Comparison of ENCODE assay signal across 1 cellular context in the genomic region with DNA sequence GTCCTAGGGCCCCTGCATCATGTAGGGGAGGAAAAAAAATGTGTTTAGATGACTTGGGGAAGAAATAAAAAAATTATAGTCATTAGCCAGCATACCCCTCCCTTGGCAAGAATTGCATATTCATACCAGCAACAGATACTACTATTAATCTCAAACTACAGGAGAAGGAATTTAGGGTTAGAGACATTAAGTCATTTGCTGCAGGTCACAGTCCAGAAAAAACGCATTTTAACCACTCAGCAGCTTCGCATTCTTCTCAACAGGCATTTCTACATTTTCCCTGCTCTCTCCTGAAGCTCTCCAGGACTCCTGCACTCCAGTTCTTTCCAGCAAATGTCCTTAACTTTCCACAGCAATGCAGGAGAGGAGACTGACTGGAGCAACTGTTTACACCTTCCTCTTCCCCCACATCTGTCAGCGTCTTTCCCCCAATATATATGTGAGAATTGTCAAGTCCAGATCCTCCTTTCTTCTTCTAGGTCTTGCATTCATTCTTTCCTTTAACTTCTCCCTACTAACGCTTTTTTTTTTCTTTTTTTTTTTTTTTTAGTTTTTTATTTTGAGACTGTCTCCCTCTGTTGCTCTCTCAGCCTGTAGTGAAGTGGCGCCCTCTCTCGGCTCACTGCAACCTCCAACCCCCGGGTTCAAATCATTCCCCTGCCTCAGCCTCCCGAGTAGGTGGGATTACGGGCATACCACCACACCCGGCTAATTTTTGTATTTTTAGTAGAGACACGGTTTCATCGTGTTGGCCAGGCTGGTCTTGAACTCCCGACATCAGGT.
TF ChIP-seq lines count a peak whose summit lies in the region.

No MANE protein-coding gene starts in this region.

TF ChIP-seq in GM23338, 12 proteins besides CTCF, POLR2A, EP300 and RAD21:
- TF ChIP-seq ZNF331 (CRISPR knock-in tag; IDR thresholded peaks at IDR 0.05; ENCODE audit: low read depth): no peak
- TF ChIP-seq EZH2phosphoT487 (IDR thresholded peaks at IDR 0.05; ENCODE audit: unreplicated experiment): no peak
- no peak for TF ChIP-seq REST (IDR thresholded peaks at IDR 0.05; ENCODE audit: unreplicated experiment)
- no peak for TF ChIP-seq ETS1 (IDR thresholded peaks at IDR 0.05)
- TF ChIP-seq NANOG (IDR thresholded peaks at IDR 0.05; ENCODE audit: borderline replicate concordance): no peak
- TF ChIP-seq EZH2 (IDR thresholded peaks at IDR 0.05; ENCODE audit: low read depth, unreplicated experiment): no peak
- no peak for TF ChIP-seq JUNB (IDR thresholded peaks at IDR 0.05; ENCODE audit: unreplicated experiment)
- TF ChIP-seq POLR2AphosphoS5 (IDR thresholded peaks at IDR 0.05; ENCODE audit: low read depth): no peak
- no peak for TF ChIP-seq CREB1 (CRISPR knock-in tag; IDR thresholded peaks at IDR 0.05; ENCODE audit: low read depth)
- TF ChIP-seq, protein P1, sequence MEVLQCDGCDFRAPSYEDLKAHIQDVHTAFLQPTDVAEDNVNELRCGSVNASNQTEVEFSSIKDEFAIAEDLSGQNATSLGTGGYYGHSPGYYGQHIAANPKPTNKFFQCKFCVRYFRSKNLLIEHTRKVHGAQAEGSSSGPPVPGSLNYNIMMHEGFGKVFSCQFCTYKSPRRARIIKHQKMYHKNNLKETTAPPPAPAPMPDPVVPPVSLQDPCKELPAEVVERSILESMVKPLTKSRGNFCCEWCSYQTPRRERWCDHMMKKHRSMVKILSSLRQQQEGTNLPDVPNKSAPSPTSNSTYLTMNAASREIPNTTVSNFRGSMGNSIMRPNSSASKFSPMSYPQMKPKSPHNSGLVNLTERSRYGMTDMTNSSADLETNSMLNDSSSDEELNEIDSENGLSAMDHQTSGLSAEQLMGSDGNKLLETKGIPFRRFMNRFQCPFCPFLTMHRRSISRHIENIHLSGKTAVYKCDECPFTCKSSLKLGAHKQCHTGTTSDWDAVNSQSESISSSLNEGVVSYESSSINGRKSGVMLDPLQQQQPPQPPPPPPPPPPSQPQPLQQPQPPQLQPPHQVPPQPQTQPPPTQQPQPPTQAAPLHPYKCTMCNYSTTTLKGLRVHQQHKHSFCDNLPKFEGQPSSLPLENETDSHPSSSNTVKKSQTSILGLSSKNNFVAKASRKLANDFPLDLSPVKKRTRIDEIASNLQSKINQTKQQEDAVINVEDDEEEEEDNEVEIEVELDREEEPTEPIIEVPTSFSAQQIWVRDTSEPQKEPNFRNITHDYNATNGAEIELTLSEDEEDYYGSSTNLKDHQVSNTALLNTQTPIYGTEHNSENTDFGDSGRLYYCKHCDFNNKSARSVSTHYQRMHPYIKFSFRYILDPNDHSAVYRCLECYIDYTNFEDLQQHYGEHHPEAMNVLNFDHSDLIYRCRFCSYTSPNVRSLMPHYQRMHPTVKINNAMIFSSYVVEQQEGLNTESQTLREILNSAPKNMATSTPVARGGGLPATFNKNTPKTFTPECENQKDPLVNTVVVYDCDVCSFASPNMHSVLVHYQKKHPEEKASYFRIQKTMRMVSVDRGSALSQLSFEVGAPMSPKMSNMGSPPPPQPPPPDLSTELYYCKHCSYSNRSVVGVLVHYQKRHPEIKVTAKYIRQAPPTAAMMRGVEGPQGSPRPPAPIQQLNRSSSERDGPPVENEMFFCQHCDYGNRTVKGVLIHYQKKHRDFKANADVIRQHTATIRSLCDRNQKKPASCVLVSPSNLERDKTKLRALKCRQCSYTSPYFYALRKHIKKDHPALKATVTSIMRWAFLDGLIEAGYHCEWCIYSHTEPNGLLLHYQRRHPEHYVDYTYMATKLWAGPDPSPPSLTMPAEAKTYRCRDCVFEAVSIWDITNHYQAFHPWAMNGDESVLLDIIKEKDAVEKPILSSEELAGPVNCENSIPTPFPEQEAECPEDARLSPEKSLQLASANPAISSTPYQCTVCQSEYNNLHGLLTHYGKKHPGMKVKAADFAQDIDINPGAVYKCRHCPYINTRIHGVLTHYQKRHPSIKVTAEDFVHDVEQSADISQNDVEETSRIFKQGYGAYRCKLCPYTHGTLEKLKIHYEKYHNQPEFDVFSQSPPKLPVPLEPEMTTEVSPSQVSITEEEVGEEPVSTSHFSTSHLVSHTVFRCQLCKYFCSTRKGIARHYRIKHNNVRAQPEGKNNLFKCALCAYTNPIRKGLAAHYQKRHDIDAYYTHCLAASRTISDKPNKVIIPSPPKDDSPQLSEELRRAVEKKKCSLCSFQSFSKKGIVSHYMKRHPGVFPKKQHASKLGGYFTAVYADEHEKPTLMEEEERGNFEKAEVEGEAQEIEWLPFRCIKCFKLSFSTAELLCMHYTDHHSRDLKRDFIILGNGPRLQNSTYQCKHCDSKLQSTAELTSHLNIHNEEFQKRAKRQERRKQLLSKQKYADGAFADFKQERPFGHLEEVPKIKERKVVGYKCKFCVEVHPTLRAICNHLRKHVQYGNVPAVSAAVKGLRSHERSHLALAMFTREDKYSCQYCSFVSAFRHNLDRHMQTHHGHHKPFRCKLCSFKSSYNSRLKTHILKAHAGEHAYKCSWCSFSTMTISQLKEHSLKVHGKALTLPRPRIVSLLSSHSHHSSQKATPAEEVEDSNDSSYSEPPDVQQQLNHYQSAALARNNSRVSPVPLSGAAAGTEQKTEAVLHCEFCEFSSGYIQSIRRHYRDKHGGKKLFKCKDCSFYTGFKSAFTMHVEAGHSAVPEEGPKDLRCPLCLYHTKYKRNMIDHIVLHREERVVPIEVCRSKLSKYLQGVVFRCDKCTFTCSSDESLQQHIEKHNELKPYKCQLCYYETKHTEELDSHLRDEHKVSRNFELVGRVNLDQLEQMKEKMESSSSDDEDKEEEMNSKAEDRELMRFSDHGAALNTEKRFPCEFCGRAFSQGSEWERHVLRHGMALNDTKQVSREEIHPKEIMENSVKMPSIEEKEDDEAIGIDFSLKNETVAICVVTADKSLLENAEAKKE (CRISPR knock-in tag; IDR thresholded peaks at IDR 0.05): no peak
- no peak for TF ChIP-seq STAT1 (IDR thresholded peaks at IDR 0.05; ENCODE audit: unreplicated experiment)
